ENCODE assay signal across 12 cellular contexts in the genomic region with DNA sequence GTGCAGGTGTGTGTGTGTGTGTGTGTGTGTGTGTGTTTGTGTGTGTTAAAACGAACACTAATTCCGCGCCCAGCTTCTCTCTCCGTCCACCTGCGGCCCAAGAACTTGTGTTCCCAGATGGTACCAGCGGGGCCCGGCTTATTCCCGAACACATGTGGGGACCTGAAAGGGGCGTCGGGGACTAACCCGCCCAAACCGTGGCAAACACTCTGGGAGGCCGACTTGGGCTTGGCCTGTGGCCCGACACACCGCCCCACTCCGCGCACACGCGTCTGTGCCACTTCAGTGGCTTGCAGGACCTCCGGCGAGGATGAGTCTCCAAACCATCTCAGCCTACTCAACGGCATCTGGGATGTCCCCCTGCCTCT. TPM values are rescaled to one million over a fixed set of nuclear protein-coding genes. Genes with fewer than 3 reads are reported as not detected.
DNase-seq lines count a peak whose midpoint lies in the region; ATAC-seq and TF ChIP-seq lines count a peak whose summit lies in the region.
"Had no signal": no experiment of that assay in that cellular context is flagged by ENCODE, and none has a peak within 500 bp of the region (broad histone marks: within the 10 kb centered on the region; RNA-seq: fewer than 3 reads in every experiment).

No MANE protein-coding gene starts in this region.

- intact Hi-C loops in activated CD4-positive, alpha-beta T cell treated with anti-CD3 and anti-CD28 coated beads, Interleukin-2, amount 10 ng/mL, durations not matched to agents 24 days and 14 days (cut with micrococcal nuclease), result loop anchor here (10.0 kb wide), 1 partner anchor 410 kb away; no protein-coding TSS in a partner anchor
- intact Hi-C loops in tibial artery (cut with DNase I; ENCODE audit: low total_unique reads), result no loop called here

- peaks cover 17% of the 10 kb centered on the region for H3K4me1 Mint-ChIP-seq in activated CD4-positive, alpha-beta T cell treated with anti-CD3 and anti-CD28 coated beads, Interleukin-2, amount 10 ng/mL, durations not matched to agents 24 days and 14 days
- H3K4me1 Mint-ChIP-seq in chondrocyte (ENCODE audit: low read depth), result peaks cover 40% of the 10 kb centered on the region

- peaks cover 17% of the 10 kb centered on the region for H3K4me1 ChIP-seq in mesodermal cell (ENCODE audit: control insufficient read depth, insufficient read depth, low read length, poor library complexity, severe bottlenecking)
- peaks cover 0 to 25% (median 13%) of the 10 kb centered on the region in 4 donors for H3K4me1 ChIP-seq in tibial artery

- ATAC-seq in GM18868 (IDR thresholded peaks at IDR 0.05; ENCODE audit: unreplicated experiment), result no peak
- no peak for ATAC-seq in HG03432 (IDR thresholded peaks at IDR 0.05; ENCODE audit: unreplicated experiment)

- H3K9me3 ChIP-seq in mesodermal cell (ENCODE audit: control insufficient read depth, low read length), result no peaks in the 10 kb centered on the region
- H3K9me3 ChIP-seq in tibial artery, result no peaks in the 10 kb centered on the region

- no peaks in the 10 kb centered on the region for H3K36me3 Mint-ChIP-seq in activated CD4-positive, alpha-beta T cell treated with anti-CD3 and anti-CD28 coated beads, Interleukin-2, amount 10 ng/mL, durations not matched to agents 24 days and 14 days (ENCODE audit: low read depth)
- no peaks in the 10 kb centered on the region for H3K36me3 Mint-ChIP-seq in chondrocyte (ENCODE audit: low read depth)

- TF ChIP-seq CTCF in chondrocyte (IDR thresholded peaks at IDR 0.05) (no peak), tibial artery (IDR thresholded peaks at IDR 0.05) (no peak)

- no peak overlapping the region for H3K27ac Mint-ChIP-seq in activated CD4-positive, alpha-beta T cell treated with anti-CD3 and anti-CD28 coated beads, Interleukin-2, amount 10 ng/mL, durations not matched to agents 24 days and 14 days
- H3K27ac Mint-ChIP-seq in chondrocyte (ENCODE audit: unreplicated experiment), result peak overlapping the region; percentile 33
- H3K27ac Mint-ChIP-seq: activated naive CD4-positive, alpha-beta T cell treated with anti-CD3 and anti-CD28 coated beads for 36 hours had no signal

- no peaks in the 10 kb centered on the region for H3K9me3 Mint-ChIP-seq in activated CD4-positive, alpha-beta T cell treated with anti-CD3 and anti-CD28 coated beads, Interleukin-2, amount 10 ng/mL, durations not matched to agents 24 days and 14 days
- no peaks in the 10 kb centered on the region for H3K9me3 Mint-ChIP-seq in chondrocyte (ENCODE audit: low read depth)
- H3K9me3 Mint-ChIP-seq: activated naive CD4-positive, alpha-beta T cell treated with anti-CD3 and anti-CD28 coated beads for 36 hours had no signal

- DNase-seq in activated CD4-positive, alpha-beta T cell treated with anti-CD3 and anti-CD28 coated beads, Interleukin-2, amount 10 ng/mL, durations not matched to agents 24 days and 14 days, result peak; percentile 52
- no peak for DNase-seq in activated CD4-positive, alpha-beta T cell treated with anti-CD3 and anti-CD28 coated beads, Interleukin-2, amount 50 U/mL, for 1 hour
- no peak for DNase-seq in chondrocyte (ENCODE audit: low spot score)
- DNase-seq in tibial artery, result peak in 1 of 2 donors; percentile 65
- DNase-seq in NCI-H2107 treated with DMSO at 0.1 percent for 48 hours (lab: John Stamatoyannopoulos, UW; ENCODE audit: unreplicated experiment), result no peak
- DNase-seq: activated naive CD4-positive, alpha-beta T cell treated with anti-CD3 and anti-CD28 coated beads for 36 hours; AML-193; stimulated activated naive CD4-positive, alpha-beta T cell treated with Interleukin-2 at 50 U/mL for 16 hours had no signal

- H3K36me3 ChIP-seq in mesodermal cell (ENCODE audit: control insufficient read depth, insufficient read depth, low read length), result no peaks in the 10 kb centered on the region
- H3K36me3 ChIP-seq in tibial artery, result no peaks in the 10 kb centered on the region

- 94 to 95% methylated on average over 16 to 22 of the region's 22 CpGs for whole genome bisulfite sequencing in mesodermal cell (ENCODE audit: insufficient coverage in 2 of 2), 2 experiments

- peaks cover 0 to 12% of the 10 kb centered on the region in 2 donors for H3K27me3 ChIP-seq in tibial artery

- H3K4me3 Mint-ChIP-seq in activated CD4-positive, alpha-beta T cell treated with anti-CD3 and anti-CD28 coated beads, Interleukin-2, amount 10 ng/mL, durations not matched to agents 24 days and 14 days, result peak overlapping the region; percentile 51
- H3K4me3 Mint-ChIP-seq in chondrocyte (ENCODE audit: unreplicated experiment), result peak overlapping the region; percentile 68

- H3K4me3 ChIP-seq in mesodermal cell (ENCODE audit: extremely low read depth, insufficient read depth, low read length, poor library complexity, severe bottlenecking) (peak overlapping the region; percentile 47), tibial artery (peak overlapping the region; percentile 55 to 66)

- H3K27ac ChIP-seq in mesodermal cell (ENCODE audit: low read depth, low read length, severe bottlenecking) (no peak overlapping the region), tibial artery (no peak overlapping the region)

- peaks cover 55% of the 10 kb centered on the region for H3K27me3 Mint-ChIP-seq in activated CD4-positive, alpha-beta T cell treated with anti-CD3 and anti-CD28 coated beads, Interleukin-2, amount 10 ng/mL, durations not matched to agents 24 days and 14 days
- no peaks in the 10 kb centered on the region for H3K27me3 Mint-ChIP-seq in chondrocyte (ENCODE audit: low read depth)

RNA-seq across cellular contexts. Expression of a gene that starts 0.9 kb away (rescaled TPM):
- total RNA-seq in activated CD4-positive, alpha-beta T cell treated with anti-CD3 and anti-CD28 coated beads, Interleukin-2, amount 10 ng/mL, durations not matched to agents 24 days and 14 days, result not detected in 2 replicates
- total RNA-seq in chondrocyte, result 28.5 to 38.3 TPM (median 32.4 TPM) in 3 replicates
- polyA plus RNA-seq in mesodermal cell (2013, experiment 1 of 2), result 4.7 TPM
- 7.1 TPM for polyA plus RNA-seq in mesodermal cell (2013, experiment 2 of 2)
- total RNA-seq: activated naive CD4-positive, alpha-beta T cell treated with anti-CD3 and anti-CD28 coated beads for 36 hours; mononuclear cell had no signal

Comparison
In these comparisons a context has a peak if more than half of its experiments do, and no peak if none do; other contexts are left out.
1. RNA of a gene that starts 0.9 kb away (total RNA-seq): 28.5 to 38.3 TPM in chondrocyte; not detected in activated CD4-positive, alpha-beta T cell treated with anti-CD3 and anti-CD28 coated beads, Interleukin-2, amount 10 ng/mL, durations not matched to agents 24 days and 14 days; every median in the first group is over 10 times any median in the second.